ENCODE assay signal across 1 cellular context in genomic region chr16:27400751-27401620, GRCh38.
TF ChIP-seq lines count a peak whose summit lies in the region.

No MANE protein-coding gene starts in this region.

TF ChIP-seq in HepG2, 621 proteins besides CTCF, POLR2A, EP300 and RAD21 (continued from another document):
- TF ChIP-seq ZNF7 (CRISPR knock-in tag; IDR thresholded peaks at IDR 0.05), result no peak
- no peak for TF ChIP-seq ZNF121 (CRISPR knock-in tag; IDR thresholded peaks at IDR 0.05)
- no peak for TF ChIP-seq DMAP1 (CRISPR knock-in tag; IDR thresholded peaks at IDR 0.05)
- peak; percentile 58 for TF ChIP-seq ZNF629 (CRISPR knock-in tag; conservative IDR thresholded peaks at IDR 0.05)
- TF ChIP-seq ZNF232 (CRISPR knock-in tag; IDR thresholded peaks at IDR 0.05; ENCODE audit: borderline replicate concordance), result no peak
- no peak for TF ChIP-seq ZNF619 (CRISPR knock-in tag; IDR thresholded peaks at IDR 0.05)
- TF ChIP-seq ZNF597 (CRISPR knock-in tag; IDR thresholded peaks at IDR 0.05), result no peak
- peak; percentile 64; the same call in 1 of the 2 replicates for TF ChIP-seq CHD4 (IDR thresholded peaks at IDR 0.05; ENCODE audit: borderline replicate concordance, low read length)
- TF ChIP-seq ZNF451 (CRISPR knock-in tag; IDR thresholded peaks at IDR 0.05), result no peak
- no peak for TF ChIP-seq ZNF446 (CRISPR knock-in tag; IDR thresholded peaks at IDR 0.05)
